In genomic region chr10:116771101-116771705, GRCh38 we compare ENCODE assay signal across 11 cellular contexts. TPM values are rescaled to one million over a fixed set of nuclear protein-coding genes. Genes with fewer than 3 reads are reported as not detected.
A peak's percentile ranks its signal among the peaks of the same experiment; 100 is the strongest.
DNase-seq lines count a peak whose midpoint lies in the region; ATAC-seq, FAIRE-seq and TF ChIP-seq lines count a peak whose summit lies in the region.
"Had no signal": no experiment of that assay in that cellular context is flagged by ENCODE, and none has a peak within 500 bp of the region (broad histone marks: within the 10 kb centered on the region; RNA-seq: fewer than 3 reads in every experiment).

No MANE protein-coding gene starts in this region.

- no peak for FAIRE-seq in bronchial epithelial cell (lab: Jason Lieb, UNC)

- H3K4me1 ChIP-seq in suprapubic skin: peaks cover 40% of the 10 kb centered on the region

- ATAC-seq in HG03039 (IDR thresholded peaks at IDR 0.05; ENCODE audit: unreplicated experiment) (no peak), GM21447 (IDR thresholded peaks at IDR 0.05; ENCODE audit: unreplicated experiment) (no peak)

- H3K36me3 ChIP-seq in H7 (replicated peaks; ENCODE audit: control insufficient read depth, insufficient read depth, low read length): no peaks in the 10 kb centered on the region
- H3K36me3 ChIP-seq in bronchial epithelial cell (ENCODE audit: control insufficient read depth, insufficient read depth, low read length): no peaks in the 10 kb centered on the region
- H3K36me3 ChIP-seq in suprapubic skin: no peaks in the 10 kb centered on the region
- H3K36me3 ChIP-seq: thoracic aorta had no signal

- TF ChIP-seq CTCF in bronchial epithelial cell (IDR thresholded peaks at IDR 0.05; ENCODE audit: insufficient read depth, low read length, severe bottlenecking) (no peak), suprapubic skin (IDR thresholded peaks at IDR 0.05) (no peak)

- DNase-seq in H7: peak; percentile 62
- DNase-seq in bronchial epithelial cell (ENCODE audit: low read depth): peak; percentile 87
- peak; percentile 83 for DNase-seq in kidney tubule cell (ENCODE audit: low spot score)
- DNase-seq in suprapubic skin (ENCODE audit: low spot score in 2 of 2): peak in 1 of 2 donors; percentile 87
- DNase-seq in hippocampal formation (lab: John Stamatoyannopoulos, UW): no peak
- no peak for DNase-seq in LoVo (ENCODE audit: low spot score)
- DNase-seq: activated naive CD4-positive, alpha-beta T cell treated with anti-CD3 and anti-CD28 coated beads for 36 hours; NCI-H510A treated with DMSO at 0.1 percent for 48 hours had no signal

- 47% methylated on average over 15 of the region's 15 CpGs for WGBS in suprapubic skin

- TF ChIP-seq POLR2A in suprapubic skin (IDR thresholded peaks at IDR 0.05): no peak

- peak overlapping the region; percentile 47 for H3K27ac ChIP-seq in suprapubic skin
- H3K27ac ChIP-seq: thoracic aorta had no signal

- no peak for TF ChIP-seq EP300 in suprapubic skin (IDR thresholded peaks at IDR 0.05)

- H3K27me3 ChIP-seq in H7 (ENCODE audit: control insufficient read depth, insufficient read depth, low read length) (no peaks in the 10 kb centered on the region), bronchial epithelial cell (ENCODE audit: control insufficient read depth, insufficient read depth, low read length) (peaks cover 3% of the 10 kb centered on the region), suprapubic skin (no peaks in the 10 kb centered on the region)

- H3K4me3 ChIP-seq in H7 (ENCODE audit: insufficient read depth, low read depth, low read length) (no peak overlapping the region), bronchial epithelial cell (ENCODE audit: low read depth, low read length) (no peak overlapping the region), suprapubic skin (no peak overlapping the region)
- H3K4me3 ChIP-seq: thoracic aorta had no signal

- H3K9me3 ChIP-seq in suprapubic skin: no peaks in the 10 kb centered on the region
- H3K9me3 ChIP-seq: thoracic aorta had no signal

RNA-seq across cellular contexts. Expression of gene HSPA12A, which starts 28.8 kb away (rescaled TPM):
- total RNA-seq in H7 (2014; rRNA removed; shearing (Covaris generic)): 1.9 and 2.2 TPM in 2 replicates
- total RNA-seq in bronchial epithelial cell (0.79 and 1.4 TPM in 2 replicates), suprapubic skin (10 to 100 TPM in 3 of 4 donors, 1 to 10 TPM in 1; 9.6 to 26.6 (median 18.2) TPM)

Comparison
In these comparisons a context has a peak if more than half of its experiments do, and no peak if none do; other contexts are left out.
1. DNase-seq: peak in H7 (single experiment), bronchial epithelial cell (single experiment) and kidney tubule cell (single experiment); none in hippocampal formation (0 of 2) and LoVo (single experiment).